In the genomic region with DNA sequence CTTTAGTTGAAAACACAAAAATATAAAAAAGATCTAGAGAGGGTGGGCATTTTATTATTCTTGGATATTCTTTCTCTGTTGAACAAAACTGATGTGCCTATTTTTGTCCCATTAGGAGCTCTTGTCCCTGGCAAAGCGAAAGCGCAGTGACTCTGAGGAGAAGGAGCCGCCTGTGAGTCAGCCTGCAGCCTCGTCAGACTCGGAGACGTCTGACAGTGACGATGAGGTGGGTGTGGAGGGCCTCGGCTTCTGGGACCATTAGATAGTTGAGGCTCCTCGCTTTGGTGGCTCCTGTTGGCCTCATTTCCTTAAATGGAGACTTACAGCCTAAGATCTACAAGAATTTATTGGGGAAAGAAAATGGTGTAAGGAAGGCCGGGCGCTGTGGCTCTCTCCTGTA, we compare ENCODE assay signal across 1 cellular context.
TF ChIP-seq lines count a peak whose summit lies in the region.

No MANE protein-coding gene starts in this region.

TF ChIP-seq in IMR-90, 13 proteins besides CTCF, POLR2A, EP300 and RAD21:
- no peak for TF ChIP-seq MXI1 (IDR thresholded peaks at IDR 0.05; ENCODE audit: borderline replicate concordance, low read depth, low read length)
- no peak for TF ChIP-seq BHLHE40 (IDR thresholded peaks at IDR 0.05; ENCODE audit: low read depth, low read length)
- no peak for TF ChIP-seq USF2 (IDR thresholded peaks at IDR 0.05; ENCODE audit: low read depth, low read length)
